In the genomic region with DNA sequence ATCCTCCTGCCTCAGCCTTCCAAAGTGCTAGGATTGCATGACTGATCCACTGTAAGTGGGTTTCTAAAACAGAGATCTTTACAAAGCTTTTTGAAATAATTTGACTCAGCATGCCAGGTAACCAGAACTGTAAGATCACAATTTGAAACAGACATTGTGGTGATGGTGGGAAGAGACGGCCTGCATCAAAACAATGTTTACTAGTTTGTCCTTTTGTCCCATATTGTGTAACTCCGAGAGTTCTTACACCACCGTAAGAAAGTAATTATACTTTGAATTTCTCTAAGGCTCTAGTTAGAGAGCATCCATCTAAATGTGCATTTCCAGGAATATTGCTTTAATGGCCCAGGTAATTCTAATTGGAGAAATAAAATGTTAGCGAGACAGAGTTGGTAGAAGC, we compare ENCODE assay signal across 10 cellular contexts. TPM values are rescaled to one million over a fixed set of nuclear protein-coding genes. Genes with fewer than 3 reads are reported as not detected.
DNase-seq lines count a peak whose midpoint lies in the region; ATAC-seq, FAIRE-seq and TF ChIP-seq lines count a peak whose summit lies in the region.
"Had no signal": no experiment of that assay in that cellular context is flagged by ENCODE, and none has a peak within 500 bp of the region (broad histone marks: within the 10 kb centered on the region; RNA-seq: fewer than 3 reads in every experiment).

No MANE protein-coding gene starts in this region.

- no peak for FAIRE-seq in HepG2 (lab: Jason Lieb, UNC)

- TF ChIP-seq CTCF in HepG2 (CRISPR knock-in tag; IDR thresholded peaks at IDR 0.05) (no peak), right lobe of liver (IDR thresholded peaks at IDR 0.05) (no peak), neural cell (IDR thresholded peaks at IDR 0.05; ENCODE audit: poor library complexity, severe bottlenecking) (no peak)

- no peaks in the 10 kb centered on the region for H4K20me1 ChIP-seq in HepG2 (ENCODE audit: insufficient read depth, low read length)
- H4K20me1 ChIP-seq in neural cell (ENCODE audit: insufficient read depth) = no peaks in the 10 kb centered on the region

- H3K27ac ChIP-seq in HepG2 (ENCODE audit: extremely low read length, insufficient read depth, low read length) (no peak overlapping the region), right lobe of liver (no peak overlapping the region), duodenal mucosa (ENCODE audit: low read depth, low read length) (no peak overlapping the region), neural cell (ENCODE audit: low read length) (no peak overlapping the region)

- CTCF ChIA-PET in HepG2 (lab: Yijun Ruan, JAX; ENCODE audit: low intra/inter-chr PET ratio, low total read pairs) = no interaction called here

- no peak for TF ChIP-seq RAD21 in HepG2 (CRISPR knock-in tag; IDR thresholded peaks at IDR 0.05)
- no peak for TF ChIP-seq RAD21 in neural cell (conservative IDR thresholded peaks at IDR 0.05)

- TF ChIP-seq EP300 in HepG2 (IDR thresholded peaks at IDR 0.05; ENCODE audit: low read depth in 2 of 2, low read length in 2 of 2) (no peak), HepG2 (CRISPR knock-in tag; IDR thresholded peaks at IDR 0.05; ENCODE audit: borderline replicate concordance) (no peak), neural cell (conservative IDR thresholded peaks at IDR 0.05; ENCODE audit: poor library complexity, severe bottlenecking) (no peak)

- intact Hi-C loops in HepG2 (cut with micrococcal nuclease; ENCODE audit: unreplicated experiment) = no loop called here
- intact Hi-C loops in right lobe of liver (cut with DNase I) = no loop called here

- DNase-seq in HepG2 (ENCODE audit: low spot score) (no peak), right lobe of liver (no peak), NCI-H1048 (lab: John Stamatoyannopoulos, UW) (no peak), cortex of kidney (lab: John Stamatoyannopoulos, UW) (no peak)
- no peak for DNase-seq in activated CD8-positive, alpha-beta memory T cell treated with anti-CD3 and anti-CD28 coated beads, Interleukin-2, amount 50 U/mL, for 4 hours
- DNase-seq: stimulated activated CD4-positive, alpha-beta T cell treated with anti-CD3 and anti-CD28 coated beads, Interleukin-4, amount 100 ng/mL, for 4 hours had no signal

- H3K36me3 ChIP-seq in HepG2 (replicated peaks in 1 of 2; ENCODE audit: control insufficient read depth in 1 of 2, insufficient read depth in 2 of 2, low read length in 2 of 2) (no peaks in the 10 kb centered on the region), right lobe of liver (no peaks in the 10 kb centered on the region), duodenal mucosa (ENCODE audit: control insufficient read depth in 1 of 2, insufficient read depth in 2 of 2, low read length in 2 of 2) (no peaks in the 10 kb centered on the region), neural cell (ENCODE audit: insufficient read depth, low read length) (no peaks in the 10 kb centered on the region)

- H2AFZ ChIP-seq in HepG2 (ENCODE audit: low read length) (no peak overlapping the region), neural cell (ENCODE audit: low read depth, low read length) (no peak overlapping the region)

- BruUV-seq in HepG2 (replicated peaks; lab: Mats Ljungman, UMichigan) = no TSS peak

- H3K4me3 ChIP-seq in HepG2 (replicated peaks in 1 of 3; ENCODE audit: insufficient read depth in 1 of 3, low read depth in 2 of 3, low read length in 3 of 3) (peak overlapping the region in 2 of 3 experiments; percentile 50 to 65; a peak in 4 of 6 replicates), right lobe of liver (peak overlapping the region in 1 of 3 donors; percentile 62), duodenal mucosa (ENCODE audit: low read depth in 1 of 2, low read length in 2 of 2) (peak overlapping the region; percentile 74 to 79), neural cell (ENCODE audit: low read length) (peak overlapping the region; percentile 69)

- H3F3A ChIP-seq in neural cell (ENCODE audit: insufficient read depth, low read length, poor library complexity, severe bottlenecking) = no peaks in the 10 kb centered on the region

- H3K9ac ChIP-seq in HepG2 (ENCODE audit: insufficient read depth, low read depth, low read length) = no peak overlapping the region
- H3K9ac ChIP-seq in duodenal mucosa (ENCODE audit: low read depth in 1 of 2, low read length in 2 of 2) = peak overlapping the region in 1 of 2 donors; percentile 34
- H3K9ac ChIP-seq in neural cell (ENCODE audit: low read length) = no peak overlapping the region

- H3K27me3 ChIP-seq in HepG2 (ENCODE audit: control insufficient read depth in 1 of 2, insufficient read depth in 2 of 2, low read length in 2 of 2) (peaks cover 0 to 12% of the 10 kb centered on the region in 2 experiments; a peak in 1 of 5 replicates), right lobe of liver (no peaks in the 10 kb centered on the region), duodenal mucosa (ENCODE audit: control insufficient read depth in 1 of 2, insufficient read depth in 2 of 2, low read length in 2 of 2) (peaks cover 0 to 4% of the 10 kb centered on the region in 2 donors), neural cell (ENCODE audit: insufficient read depth, low read depth, low read length) (peaks cover 3% of the 10 kb centered on the region)

- H3K4me2 ChIP-seq in HepG2 (ENCODE audit: low read depth, low read length) = peak overlapping the region; percentile 71
- no peak overlapping the region for H3K4me2 ChIP-seq in neural cell (ENCODE audit: low read length)

- POLR2A ChIA-PET in HepG2 (lab: Yijun Ruan, JAX) = no interaction called here

- no peak for ATAC-seq in HepG2
- no peak for ATAC-seq in right lobe of liver
- ATAC-seq in GM19463 (IDR thresholded peaks at IDR 0.05; ENCODE audit: unreplicated experiment) = no peak

- 13% methylated on average over 4 of the region's 4 CpGs for WGBS in HepG2 (ENCODE audit: low lambda C conversion rate)
- WGBS in right lobe of liver (ENCODE audit: insufficient coverage, low coverage, low lambda C conversion rate, missing lambda C conversion rate) = 34% methylated on average over 4 of the region's 4 CpGs

- in situ Hi-C loops in HepG2 (cut with HindIII; ENCODE audit: extremely low pct_ligation_motif_present, low pct_unique_long_range_greater_than_20kb) = no loop called here

- H3K9me2 ChIP-seq in neural cell (ENCODE audit: insufficient read depth, low read length) = no peaks in the 10 kb centered on the region

- H3K79me2 ChIP-seq in HepG2 (ENCODE audit: insufficient read depth, low read length) (no peaks in the 10 kb centered on the region), neural cell (replicated peaks; ENCODE audit: insufficient read depth, low read length) (no peaks in the 10 kb centered on the region)

- H3K4me1 ChIP-seq in HepG2 (ENCODE audit: insufficient read depth, low read length) (peaks cover 11% of the 10 kb centered on the region), right lobe of liver (peaks cover 0 to 7% (median 0%) of the 10 kb centered on the region in 4 donors), duodenal mucosa (ENCODE audit: control insufficient read depth in 1 of 2, insufficient read depth in 2 of 2, low read length in 2 of 2) (peaks cover 0 to 5% of the 10 kb centered on the region in 2 donors)

- no peaks in the 10 kb centered on the region for H3K9me3 ChIP-seq in HepG2 (ENCODE audit: low read length)
- H3K9me3 ChIP-seq in right lobe of liver = no peaks in the 10 kb centered on the region
- H3K9me3 ChIP-seq in duodenal mucosa (ENCODE audit: control insufficient read depth in 1 of 2, low read length in 2 of 2) = no peaks in the 10 kb centered on the region
- no peaks in the 10 kb centered on the region for H3K9me3 ChIP-seq in neural cell (ENCODE audit: low read length)

- no peak for TF ChIP-seq POLR2A in HepG2 (IDR thresholded peaks at IDR 0.05; ENCODE audit: insufficient read depth in 1 of 2, low read depth in 2 of 2, low read length in 2 of 2)
- TF ChIP-seq POLR2A in right lobe of liver (IDR thresholded peaks at IDR 0.05) = no peak

TF ChIP-seq in HepG2, 621 proteins besides CTCF, POLR2A, EP300 and RAD21 (continues in another document):
- TF ChIP-seq ZNF547 (CRISPR knock-in tag; IDR thresholded peaks at IDR 0.05) = no peak
- no peak for TF ChIP-seq IRX3 (CRISPR knock-in tag; IDR thresholded peaks at IDR 0.05; ENCODE audit: borderline replicate concordance, low read depth)
- no peak for TF ChIP-seq ZBTB3 (CRISPR knock-in tag; IDR thresholded peaks at IDR 0.05; ENCODE audit: borderline replicate concordance, low read depth)

TF ChIP-seq in neural cell, 6 proteins besides CTCF, POLR2A, EP300 and RAD21 (continues in another document):
- TF ChIP-seq POLR2AphosphoS5 (IDR thresholded peaks at IDR 0.05) (no peak), EZH2 (IDR thresholded peaks at IDR 0.05; ENCODE audit: borderline replicate concordance, insufficient read depth, low read length, poor library complexity, severe bottlenecking) (no peak), SMC3 (conservative IDR thresholded peaks at IDR 0.05; ENCODE audit: poor library complexity) (no peak), MXI1 (conservative IDR thresholded peaks at IDR 0.05; ENCODE audit: poor library complexity, severe bottlenecking) (no peak), TAF1 (IDR thresholded peaks at IDR 0.05; ENCODE audit: low read depth) (no peak)

RNA-seq across cellular contexts. Expression of a gene that starts 0.6 kb away (rescaled TPM):
- total RNA-seq in HepG2 (2016; rRNA removed; fragmentation: Illumina TruSeq; extraction: Trizol) (0.22 and 0.55 TPM in 2 replicates), right lobe of liver (1 to 10 TPM; 4.0 to 7.3 (median 6.1) TPM)
- total RNA-seq in HepG2 (2016; cell fraction: cytosol; rRNA removed; fragmentation: Illumina TruSeq; extraction: Trizol; ENCODE audit: low read depth) = not detected in 2 replicates
- 0.19 and 0.24 TPM in 2 replicates for total RNA-seq in HepG2 (2016; cell fraction: insoluble cytoplasmic fraction; rRNA removed; fragmentation: Illumina TruSeq; extraction: Trizol)
- not detected in 2 replicates for total RNA-seq in HepG2 (2016; cell fraction: membrane; rRNA removed; fragmentation: Illumina TruSeq; extraction: Trizol)
- 0.53 and 0.88 TPM in 2 replicates for total RNA-seq in HepG2 (2016; cell fraction: nucleus; rRNA removed; fragmentation: Illumina TruSeq; extraction: Trizol)
- polyA plus RNA-seq in HepG2 (2011; rRNA removed) (0.05 and 0.07 TPM in 2 replicates), neural cell (2.9 and 5.4 TPM in 2 replicates)
- polyA plus RNA-seq in HepG2 (2011; cell fraction: cytosol; rRNA removed) = 0.04 and 0.06 TPM in 2 replicates
- 0.16 TPM in 1 of 2 replicates, not detected in the other for polyA plus RNA-seq in HepG2 (2011; cell fraction: nucleus; rRNA removed)
- not detected in 2 replicates for polyA plus RNA-seq in HepG2 (2012)
- not detected in 2 replicates for polyA plus RNA-seq in HepG2 (2016; cell fraction: cytosol; fragmentation: Illumina TruSeq; extraction: Trizol; ENCODE audit: low read depth)
- 0.24 and 0.32 TPM in 2 replicates for polyA plus RNA-seq in HepG2 (2016; cell fraction: insoluble cytoplasmic fraction; fragmentation: Illumina TruSeq; extraction: Trizol; ENCODE audit: low read depth)
- polyA plus RNA-seq in HepG2 (2016; cell fraction: membrane; fragmentation: Illumina TruSeq; extraction: Trizol; ENCODE audit: low read depth) = not detected in 2 replicates
- polyA plus RNA-seq in HepG2 (2016; cell fraction: nucleus; fragmentation: Illumina TruSeq; extraction: Trizol; ENCODE audit: insufficient read depth, low read depth) = 0.96 TPM in 1 of 2 replicates, not detected in the other
- 0.58 TPM in 1 of 2 replicates, not detected in the other for polyA minus RNA-seq in HepG2 (2011; rRNA and poly(A)+ RNA removed; ENCODE audit: low replicate concordance)
- polyA minus RNA-seq in HepG2 (2011; cell fraction: cytosol; rRNA and poly(A)+ RNA removed) = not detected in 2 replicates
- 0.77 and 0.99 TPM in 2 replicates for polyA minus RNA-seq in HepG2 (2011; cell fraction: nucleus; rRNA and poly(A)+ RNA removed)
- polyA minus RNA-seq in neural cell = 1.3 and 3.7 TPM in 2 replicates
- total RNA-seq: activated T-helper 1 cell treated with anti-CD3 and anti-CD28 coated beads, Interleukin-12 subunit alpha, Interleukin-12 subunit beta, Interleukin-2, Interleukin-4 antibody, amounts not matched to agents 30 ng/mL and 10 ng/mL and 1 ng/mL, durations not matched to agents 14 hours and 24 hours and 36 hours had no signal
